7 cellular contexts compared by ENCODE assay signal in the genomic region with DNA sequence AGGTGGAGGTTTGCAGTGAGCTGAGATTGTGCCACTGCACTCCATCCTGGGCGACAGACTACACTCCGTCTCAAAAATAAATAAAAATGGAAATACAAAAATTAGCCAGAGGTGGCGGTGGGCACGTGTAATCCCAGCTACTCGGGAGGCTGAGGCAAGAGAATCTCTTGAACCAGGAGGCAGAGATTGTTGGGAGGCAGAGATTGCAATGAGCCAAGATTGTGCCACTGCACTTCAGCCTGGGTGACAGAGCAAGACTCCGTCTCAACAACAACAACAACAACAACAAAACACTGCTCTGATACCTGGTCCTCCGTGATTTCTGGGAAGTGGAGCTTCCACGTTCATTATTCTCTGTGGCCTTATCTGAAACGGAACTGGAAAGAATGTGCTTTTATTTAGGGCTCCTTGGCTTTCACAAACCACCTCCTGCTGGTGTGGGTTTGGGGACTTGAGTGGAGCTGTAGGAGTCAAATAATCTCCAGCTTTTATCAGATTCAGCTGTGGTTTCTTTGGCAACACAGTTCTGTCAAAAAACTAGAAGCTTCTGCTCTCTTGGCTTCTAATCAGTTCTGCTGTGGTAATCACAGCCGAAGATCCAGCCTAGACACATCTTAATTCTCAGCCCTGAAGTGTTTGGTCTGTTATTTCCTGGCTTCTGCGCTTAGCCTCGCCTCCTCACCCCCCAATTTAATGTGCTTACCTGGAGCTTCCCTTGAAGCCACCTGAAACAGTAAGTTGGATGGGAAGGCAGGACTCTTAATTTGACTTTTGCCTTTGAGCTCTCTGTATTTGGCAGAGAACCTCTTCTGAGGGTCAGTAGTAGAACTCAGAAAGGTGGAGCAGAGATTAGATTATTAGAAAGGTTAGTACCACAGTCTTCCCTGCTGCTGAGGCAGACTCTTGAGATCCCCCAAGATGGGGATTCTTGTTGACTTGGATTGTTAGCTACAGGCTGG. TPM values are rescaled to one million over a fixed set of nuclear protein-coding genes. Genes with fewer than 3 reads are reported as not detected.
DNase-seq lines count a peak whose midpoint lies in the region; ATAC-seq and TF ChIP-seq lines count a peak whose summit lies in the region.

No MANE protein-coding gene starts in this region.

- 75% methylated on average over 12 of the region's 12 CpGs for WGBS in esophagus muscularis mucosa
- WGBS in spleen, 5 donors = 54 to 63% (median 59%) methylated on average over 12 of the region's 12 CpGs

- H3K27ac Mint-ChIP-seq in T-helper 1 cell treated with Interleukin-12 subunit alpha and Interleukin-12 subunit beta and Interleukin-4 antibody, amounts not matched to agents 30 μg/mL and 1 μg/mL, for 36 hours = peak overlapping the region; percentile 92

- H3K27me3 ChIP-seq in esophagus muscularis mucosa (no peaks in the 10 kb centered on the region), spleen (replicated peaks in 1 of 7) (no peaks in the 10 kb centered on the region)

- intact Hi-C loops in esophagus muscularis mucosa (cut with DNase I) = no loop called here
- intact Hi-C loops in spleen (cut with DNase I; ENCODE audit: low total_unique reads) = no loop called here

- TF ChIP-seq EP300 in esophagus muscularis mucosa (IDR thresholded peaks at IDR 0.05) = no peak

- ATAC-seq in GM18505 (IDR thresholded peaks at IDR 0.05; ENCODE audit: unreplicated experiment) = no peak

- H3K36me3 Mint-ChIP-seq in T-helper 1 cell treated with Interleukin-12 subunit alpha and Interleukin-12 subunit beta and Interleukin-4 antibody, amounts not matched to agents 30 μg/mL and 1 μg/mL, for 36 hours (ENCODE audit: low read depth) = peaks cover 31% of the 10 kb centered on the region

- peaks cover 0 to 8% (median 0%) of the 10 kb centered on the region in 4 donors for H3K36me3 ChIP-seq in esophagus muscularis mucosa
- H3K36me3 ChIP-seq in spleen = peaks cover 0 to 13% (median 2%) of the 10 kb centered on the region in 6 donors

- no peak for TF ChIP-seq CTCF in esophagus muscularis mucosa (IDR thresholded peaks at IDR 0.05)
- no peak for TF ChIP-seq CTCF in spleen (IDR thresholded peaks at IDR 0.05 in 8 of 11, conservative IDR thresholded peaks at IDR 0.05 in 3 of 11)

- no peak for TF ChIP-seq POLR2A in esophagus muscularis mucosa (IDR thresholded peaks at IDR 0.05; ENCODE audit: low read depth)
- TF ChIP-seq POLR2A in spleen (IDR thresholded peaks at IDR 0.05) = no peak
- TF ChIP-seq POLR2A in GM18505 (IDR thresholded peaks at IDR 0.05; ENCODE audit: borderline replicate concordance, extremely low read depth, insufficient read depth, insufficient read length) = no peak

- no peak overlapping the region for H3K4me3 ChIP-seq in esophagus muscularis mucosa
- no peak overlapping the region for H3K4me3 ChIP-seq in spleen

- H3K4me1 ChIP-seq in esophagus muscularis mucosa (peaks cover 25 to 51% (median 33%) of the 10 kb centered on the region in 4 donors), spleen (peaks cover 34 to 91% (median 67%) of the 10 kb centered on the region in 6 donors)

- no peaks in the 10 kb centered on the region for H3K9me3 Mint-ChIP-seq in T-helper 1 cell treated with Interleukin-12 subunit alpha and Interleukin-12 subunit beta and Interleukin-4 antibody, amounts not matched to agents 30 μg/mL and 1 μg/mL, for 36 hours

- DNase-seq in GM03348 (ENCODE audit: low spot score) (peak; percentile 33), esophagus muscularis mucosa (ENCODE audit: extremely low spot score) (no peak), spleen (no peak), kidney glomerular epithelial cell (lab: John Stamatoyannopoulos, UW) (no peak), D341Med (ENCODE audit: low spot score) (no peak)

- peak overlapping the region; percentile 66 for H3K4me3 Mint-ChIP-seq in T-helper 1 cell treated with Interleukin-12 subunit alpha and Interleukin-12 subunit beta and Interleukin-4 antibody, amounts not matched to agents 30 μg/mL and 1 μg/mL, for 36 hours

- no peaks in the 10 kb centered on the region for H3K27me3 Mint-ChIP-seq in T-helper 1 cell treated with Interleukin-12 subunit alpha and Interleukin-12 subunit beta and Interleukin-4 antibody, amounts not matched to agents 30 μg/mL and 1 μg/mL, for 36 hours (ENCODE audit: low read depth)

- H3K27ac ChIP-seq in esophagus muscularis mucosa (replicated peaks in 1 of 4) = peak overlapping the region in 3 of 4 donors; percentile 6 to 65 (median 41)
- H3K27ac ChIP-seq in spleen = peak overlapping the region in 7 of 8 donors; percentile 1 to 87 (median 44)

- H3K9me3 ChIP-seq in esophagus muscularis mucosa (no peaks in the 10 kb centered on the region), spleen (no peaks in the 10 kb centered on the region)

- peaks cover 54% of the 10 kb centered on the region for H3K4me1 Mint-ChIP-seq in T-helper 1 cell treated with Interleukin-12 subunit alpha and Interleukin-12 subunit beta and Interleukin-4 antibody, amounts not matched to agents 30 μg/mL and 1 μg/mL, for 36 hours (ENCODE audit: low read depth)

RNA-seq across cellular contexts. Expression of a gene that starts 21.4 kb away (rescaled TPM):
- total RNA-seq in esophagus muscularis mucosa = 1 to 10 TPM; 2.5 to 3.2 (median 2.8) TPM
- total RNA-seq in spleen = 10 to 100 TPM in 3 of 7 donors, 1 to 10 TPM in 4; 4.8 to 11.8 (median 9.4) TPM
- 1 to 10 TPM; 1.4 to 3.4 (median 2.7) TPM for polyA plus RNA-seq in spleen

RNA-seq across cellular contexts. Expression of a gene that starts 44.5 kb away (rescaled TPM):
- total RNA-seq in esophagus muscularis mucosa (10 to 100 TPM; 17.6 to 29.5 (median 22.2) TPM), spleen (10 to 100 TPM; 53.9 to 75.9 (median 64.6) TPM)
- polyA plus RNA-seq in spleen = 10 to 100 TPM; 44.3 to 70.1 (median 46.5) TPM
